In the genomic region with DNA sequence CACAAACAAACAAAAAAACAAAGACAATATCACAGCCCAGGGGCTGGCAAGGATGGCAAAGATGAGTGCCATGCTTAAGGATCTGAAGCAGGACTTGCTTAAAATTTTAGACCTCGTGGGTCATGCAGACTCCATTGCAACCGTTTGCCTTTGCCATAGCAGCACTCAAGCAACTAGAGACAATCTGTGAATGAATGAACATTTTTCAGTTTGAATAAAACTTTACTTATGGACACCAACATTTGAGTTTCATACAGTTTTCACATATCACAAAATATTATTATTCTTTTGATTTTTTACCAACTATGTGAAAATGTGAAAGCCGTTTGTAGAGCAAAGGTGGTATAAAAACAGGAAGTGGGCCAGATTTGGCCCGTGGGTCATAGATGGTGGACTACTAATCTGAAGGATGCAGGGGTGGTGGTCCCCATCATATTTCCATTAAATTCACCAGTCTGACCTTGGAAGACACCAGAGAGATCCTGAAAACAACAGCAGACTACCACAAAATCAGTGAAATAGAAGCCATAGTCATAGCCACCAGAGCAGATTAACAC, we compare ENCODE assay signal across 18 cellular contexts. TPM values are rescaled to one million over a fixed set of nuclear protein-coding genes. Genes with fewer than 3 reads are reported as not detected.
DNase-seq lines count a peak whose midpoint lies in the region; ATAC-seq and TF ChIP-seq lines count a peak whose summit lies in the region.
"Had no signal": no experiment of that assay in that cellular context is flagged by ENCODE, and none has a peak within 500 bp of the region (broad histone marks: within the 10 kb centered on the region; RNA-seq: fewer than 3 reads in every experiment).

No MANE protein-coding gene starts in this region.

- no peak overlapping the region for H3K4me2 ChIP-seq in SU-DHL-6 (ENCODE audit: low read depth, low read length, poor library complexity, severe bottlenecking)
- H3K4me2 ChIP-seq: BLaER1 treated with 17β-estradiol and CSF1 and Interleukin-3, amounts not matched to agents 10 nM and 100 nM had no signal

- no peak for DNase-seq in activated CD8-positive, alpha-beta T cell treated with anti-CD3 and anti-CD28 coated beads for 36 hours
- no peak for DNase-seq in activated CD8-positive, alpha-beta T cell treated with anti-CD3 and anti-CD28 coated beads, Interleukin-2, amount 10 ng/mL, durations not matched to agents 7 days and 5 days
- no peak for DNase-seq in natural killer cell treated with Interleukin-12 subunit alpha and Interleukin-12 subunit beta and Interleukin-15 and Interleukin-18, amount 100 ng/mL, for 72 hours (ENCODE audit: low spot score)
- no peak for DNase-seq in natural killer cell
- DNase-seq in neural crest cell (ENCODE audit: low read depth, low spot score), result no peak
- DNase-seq in NCI-H128 (lab: John Stamatoyannopoulos, UW; ENCODE audit: unreplicated experiment), result no peak
- DNase-seq in cerebellar nuclear complex (lab: John Stamatoyannopoulos, UW), result no peak
- DNase-seq: ACHN; CD4-positive, alpha-beta memory T cell; DMS153; DND-41; GDM1; GM23248 had no signal

- H3K9ac ChIP-seq in SU-DHL-6 (ENCODE audit: low read length), result no peak overlapping the region
- H3K9ac ChIP-seq: BLaER1 treated with 17β-estradiol and CSF1 and Interleukin-3, amounts not matched to agents 10 nM and 100 nM; GM23248 had no signal

- H3K36me3 Mint-ChIP-seq in activated CD8-positive, alpha-beta T cell treated with anti-CD3 and anti-CD28 coated beads for 36 hours (ENCODE audit: low read depth), result peaks cover 10% of the 10 kb centered on the region
- peaks cover 14% of the 10 kb centered on the region for H3K36me3 Mint-ChIP-seq in activated CD8-positive, alpha-beta T cell treated with anti-CD3 and anti-CD28 coated beads, Interleukin-2, amount 10 ng/mL, durations not matched to agents 7 days and 5 days (ENCODE audit: low read depth)
- H3K36me3 Mint-ChIP-seq in natural killer cell treated with Interleukin-12 subunit alpha and Interleukin-12 subunit beta and Interleukin-15 and Interleukin-18, amount 100 ng/mL, for 72 hours, result peaks cover 10% of the 10 kb centered on the region
- H3K36me3 Mint-ChIP-seq in natural killer cell, result no peaks in the 10 kb centered on the region
- no peaks in the 10 kb centered on the region for H3K36me3 Mint-ChIP-seq in neural crest cell (ENCODE audit: low read depth)
- H3K36me3 Mint-ChIP-seq: CD4-positive, alpha-beta memory T cell had no signal

- POLR2A ChIA-PET in activated CD8-positive, alpha-beta T cell treated with anti-CD3 and anti-CD28 coated beads for 36 hours (lab: Charles Lee), result interaction anchor here (0.7 to 29.2 kb wide), 5 partner anchors 11 to 1218 kb away, joined by 3 to 846 read pairs (median 3); no protein-coding TSS in a partner anchor
- POLR2A ChIA-PET in activated CD8-positive, alpha-beta T cell treated with anti-CD3 and anti-CD28 coated beads, Interleukin-2, amount 10 ng/mL, durations not matched to agents 7 days and 5 days (lab: Charles Lee), result interaction anchor here (1.9 to 2.8 kb wide), 2 partner anchors 9 to 23 kb away, joined by 12 to 15 read pairs; no protein-coding TSS in a partner anchor

- H3K79me2 ChIP-seq in SU-DHL-6 (ENCODE audit: insufficient read depth, low read length), result no peaks in the 10 kb centered on the region

- no peaks in the 10 kb centered on the region for H3K9me2 ChIP-seq in SU-DHL-6 (replicated peaks; ENCODE audit: insufficient read depth, low read length)

- no peaks in the 10 kb centered on the region for H3F3A ChIP-seq in SU-DHL-6 (ENCODE audit: insufficient read depth)

- H3K36me3 ChIP-seq in SU-DHL-6 (ENCODE audit: low read length), result no peaks in the 10 kb centered on the region
- H3K36me3 ChIP-seq: BLaER1 treated with 17β-estradiol and CSF1 and Interleukin-3, amounts not matched to agents 10 nM and 100 nM had no signal

- no peaks in the 10 kb centered on the region for H4K20me1 ChIP-seq in SU-DHL-6 (ENCODE audit: low read depth, low read length)
- H4K20me1 ChIP-seq: BLaER1 treated with 17β-estradiol and CSF1 and Interleukin-3, amounts not matched to agents 10 nM and 100 nM had no signal

- no peak for ATAC-seq in activated CD8-positive, alpha-beta T cell treated with anti-CD3 and anti-CD28 coated beads for 36 hours
- ATAC-seq in activated CD8-positive, alpha-beta T cell treated with anti-CD3 and anti-CD28 coated beads, Interleukin-2, amount 10 ng/mL, durations not matched to agents 7 days and 5 days, result no peak
- no peak for ATAC-seq in natural killer cell treated with Interleukin-12 subunit alpha and Interleukin-12 subunit beta and Interleukin-15 and Interleukin-18, amount 100 ng/mL, for 72 hours
- no peak for ATAC-seq in natural killer cell
- ATAC-seq: HCT116 had no signal

- H3K27me3 Mint-ChIP-seq in activated CD8-positive, alpha-beta T cell treated with anti-CD3 and anti-CD28 coated beads for 36 hours, result peaks cover 1% of the 10 kb centered on the region
- H3K27me3 Mint-ChIP-seq in activated CD8-positive, alpha-beta T cell treated with anti-CD3 and anti-CD28 coated beads, Interleukin-2, amount 10 ng/mL, durations not matched to agents 7 days and 5 days (ENCODE audit: low read depth), result no peaks in the 10 kb centered on the region
- peaks cover 0 to 2% of the 10 kb centered on the region in 2 donors for H3K27me3 Mint-ChIP-seq in natural killer cell treated with Interleukin-12 subunit alpha and Interleukin-12 subunit beta and Interleukin-15 and Interleukin-18, amount 100 ng/mL, for 72 hours
- H3K27me3 Mint-ChIP-seq in natural killer cell (ENCODE audit: low read depth in 2 of 2) (peaks cover 21 to 35% of the 10 kb centered on the region in 2 donors), neural crest cell (ENCODE audit: low read depth) (peaks cover 39% of the 10 kb centered on the region)
- H3K27me3 Mint-ChIP-seq: CD4-positive, alpha-beta memory T cell had no signal

- H3K27ac ChIP-seq in SU-DHL-6 (ENCODE audit: low read depth, low read length), result no peak overlapping the region
- H3K27ac ChIP-seq: BLaER1 treated with 17β-estradiol and CSF1 and Interleukin-3, amounts not matched to agents 10 nM and 100 nM; GM23248; HL-60 had no signal

- CTCF ChIA-PET in activated CD8-positive, alpha-beta T cell treated with anti-CD3 and anti-CD28 coated beads for 36 hours (lab: Charles Lee), result interaction anchor here (0.6 to 0.9 kb wide), 2 partner anchors 18 to 326 kb away, joined by 3 to 4 read pairs; partner anchors contain the start of gene IL2RA
- CTCF ChIA-PET in activated CD8-positive, alpha-beta T cell treated with anti-CD3 and anti-CD28 coated beads, Interleukin-2, amount 10 ng/mL, durations not matched to agents 7 days and 5 days (lab: Charles Lee), result interaction anchor here (0.9 to 8.8 kb wide), 4 partner anchors 9 to 66 kb away, joined by 3 to 370 read pairs (median 10); no protein-coding TSS in a partner anchor

- H3K4me1 Mint-ChIP-seq in activated CD8-positive, alpha-beta T cell treated with anti-CD3 and anti-CD28 coated beads for 36 hours (ENCODE audit: low read depth), result peaks cover 43% of the 10 kb centered on the region
- H3K4me1 Mint-ChIP-seq in activated CD8-positive, alpha-beta T cell treated with anti-CD3 and anti-CD28 coated beads, Interleukin-2, amount 10 ng/mL, durations not matched to agents 7 days and 5 days (ENCODE audit: low read depth), result peaks cover 48% of the 10 kb centered on the region
- H3K4me1 Mint-ChIP-seq in natural killer cell treated with Interleukin-12 subunit alpha and Interleukin-12 subunit beta and Interleukin-15 and Interleukin-18, amount 100 ng/mL, for 72 hours (ENCODE audit: low read depth in 2 of 2), result peaks cover 29 to 40% of the 10 kb centered on the region in 2 donors
- H3K4me1 Mint-ChIP-seq in natural killer cell, result no peaks in the 10 kb centered on the region
- no peaks in the 10 kb centered on the region for H3K4me1 Mint-ChIP-seq in neural crest cell

- intact Hi-C loops in activated CD8-positive, alpha-beta T cell treated with anti-CD3 and anti-CD28 coated beads for 36 hours (cut with micrococcal nuclease), result loop anchor here (10.0 kb wide), 1 partner anchor 266 kb away; the partner anchor contains the start of gene GDI2
- intact Hi-C loops in natural killer cell (cut with micrococcal nuclease), result loop anchor here (10.0 kb wide), 1 partner anchor 106 kb away; the partner anchor contains the start of gene IL15RA

- H3K4me3 ChIP-seq in SU-DHL-6 (ENCODE audit: insufficient read depth, low read length, poor library complexity, severe bottlenecking), result no peak overlapping the region
- H3K4me3 ChIP-seq: BLaER1 treated with 17β-estradiol and CSF1 and Interleukin-3, amounts not matched to agents 10 nM and 100 nM; GM23248 had no signal

- peaks cover 4% of the 10 kb centered on the region for H3K9me3 Mint-ChIP-seq in activated CD8-positive, alpha-beta T cell treated with anti-CD3 and anti-CD28 coated beads for 36 hours
- peaks cover 3% of the 10 kb centered on the region for H3K9me3 Mint-ChIP-seq in activated CD8-positive, alpha-beta T cell treated with anti-CD3 and anti-CD28 coated beads, Interleukin-2, amount 10 ng/mL, durations not matched to agents 7 days and 5 days (ENCODE audit: insufficient read depth)
- H3K9me3 Mint-ChIP-seq in natural killer cell treated with Interleukin-12 subunit alpha and Interleukin-12 subunit beta and Interleukin-15 and Interleukin-18, amount 100 ng/mL, for 72 hours, result no peaks in the 10 kb centered on the region
- H3K9me3 Mint-ChIP-seq in natural killer cell (no peaks in the 10 kb centered on the region), neural crest cell (no peaks in the 10 kb centered on the region)
- H3K9me3 Mint-ChIP-seq: CD4-positive, alpha-beta memory T cell had no signal

- TF ChIP-seq CTCF in activated CD8-positive, alpha-beta T cell treated with anti-CD3 and anti-CD28 coated beads for 36 hours (IDR thresholded peaks at IDR 0.05), result no peak
- TF ChIP-seq CTCF in natural killer cell (IDR thresholded peaks at IDR 0.05) (no peak), SU-DHL-6 (IDR thresholded peaks at IDR 0.05; ENCODE audit: insufficient read depth, low read length, poor library complexity, severe bottlenecking) (no peak), neural crest cell (conservative IDR thresholded peaks at IDR 0.05) (no peak)

- H3K27me3 ChIP-seq in SU-DHL-6 (ENCODE audit: low read length), result no peaks in the 10 kb centered on the region
- H3K27me3 ChIP-seq: BLaER1 treated with 17β-estradiol and CSF1 and Interleukin-3, amounts not matched to agents 10 nM and 100 nM had no signal

- peak overlapping the region; percentile 45 for H2AFZ ChIP-seq in SU-DHL-6 (ENCODE audit: low read depth, low read length, severe bottlenecking)
- H2AFZ ChIP-seq: GM23248 had no signal

- no peak overlapping the region for H3K4me3 Mint-ChIP-seq in activated CD8-positive, alpha-beta T cell treated with anti-CD3 and anti-CD28 coated beads for 36 hours
- no peak overlapping the region for H3K4me3 Mint-ChIP-seq in activated CD8-positive, alpha-beta T cell treated with anti-CD3 and anti-CD28 coated beads, Interleukin-2, amount 10 ng/mL, durations not matched to agents 7 days and 5 days
- H3K4me3 Mint-ChIP-seq in natural killer cell treated with Interleukin-12 subunit alpha and Interleukin-12 subunit beta and Interleukin-15 and Interleukin-18, amount 100 ng/mL, for 72 hours, result peak overlapping the region; percentile 20
- H3K4me3 Mint-ChIP-seq in natural killer cell (no peak overlapping the region), neural crest cell (peak overlapping the region; percentile 63)

- H3K9me3 ChIP-seq in SU-DHL-6 (ENCODE audit: insufficient read depth, low read length), result no peaks in the 10 kb centered on the region

- H3K27ac Mint-ChIP-seq in activated CD8-positive, alpha-beta T cell treated with anti-CD3 and anti-CD28 coated beads for 36 hours, result peak overlapping the region; percentile 25
- H3K27ac Mint-ChIP-seq in activated CD8-positive, alpha-beta T cell treated with anti-CD3 and anti-CD28 coated beads, Interleukin-2, amount 10 ng/mL, durations not matched to agents 7 days and 5 days, result no peak overlapping the region
- no peak overlapping the region for H3K27ac Mint-ChIP-seq in natural killer cell treated with Interleukin-12 subunit alpha and Interleukin-12 subunit beta and Interleukin-15 and Interleukin-18, amount 100 ng/mL, for 72 hours
- H3K27ac Mint-ChIP-seq in natural killer cell (no peak overlapping the region), neural crest cell (ENCODE audit: unreplicated experiment) (no peak overlapping the region)

RNA-seq across cellular contexts. Expression of gene RBM17, which starts 8.3 kb away (rescaled TPM):
- 100 to 1,000 TPM; 284 to 285 TPM for total RNA-seq in activated CD8-positive, alpha-beta T cell treated with anti-CD3 and anti-CD28 coated beads for 36 hours
- total RNA-seq in activated CD8-positive, alpha-beta T cell treated with anti-CD3 and anti-CD28 coated beads, Interleukin-2, amount 10 ng/mL, durations not matched to agents 7 days and 5 days, result 100 to 1,000 TPM; 213 to 217 TPM
- 100 to 1,000 TPM; 195 to 294 TPM for total RNA-seq in natural killer cell treated with Interleukin-12 subunit alpha and Interleukin-12 subunit beta and Interleukin-15 and Interleukin-18, amount 100 ng/mL, for 72 hours
- 100 to 1,000 TPM; 120 to 147 (median 147) TPM for total RNA-seq in natural killer cell
- 142 and 156 TPM in 2 replicates for total RNA-seq in neural crest cell

RNA-seq across cellular contexts. Expression of gene IL2RA, which starts 18.3 kb away (rescaled TPM):
- 100 to 1,000 TPM; 868 to 874 TPM for total RNA-seq in activated CD8-positive, alpha-beta T cell treated with anti-CD3 and anti-CD28 coated beads for 36 hours
- 100 to 1,000 TPM; 174 to 177 TPM for total RNA-seq in activated CD8-positive, alpha-beta T cell treated with anti-CD3 and anti-CD28 coated beads, Interleukin-2, amount 10 ng/mL, durations not matched to agents 7 days and 5 days
- 1,000 to 10,000 TPM; 1,064 to 1,187 TPM for total RNA-seq in natural killer cell treated with Interleukin-12 subunit alpha and Interleukin-12 subunit beta and Interleukin-15 and Interleukin-18, amount 100 ng/mL, for 72 hours
- total RNA-seq in natural killer cell, result 10 to 100 TPM in 1 of 3 donors, 1 to 10 TPM in 2; 3.4 to 11.2 (median 3.7) TPM
- not detected in 2 replicates for total RNA-seq in neural crest cell
- total RNA-seq: A172, GM23248 had no signal

Comparison
In these comparisons a context has a peak if more than half of its experiments do, and no peak if none do; other contexts are left out.
1. H3K4me3 Mint-ChIP-seq: peak in natural killer cell treated with Interleukin-12 subunit alpha and Interleukin-12 subunit beta and Interleukin-15 and Interleukin-18, amount 100 ng/mL, for 72 hours (single experiment) and neural crest cell (single experiment); none in activated CD8-positive, alpha-beta T cell treated with anti-CD3 and anti-CD28 coated beads for 36 hours (single experiment), activated CD8-positive, alpha-beta T cell treated with anti-CD3 and anti-CD28 coated beads, Interleukin-2, amount 10 ng/mL, durations not matched to agents 7 days and 5 days (single experiment) and natural killer cell (single experiment).
2. RNA of gene IL2RA, which starts 18.3 kb away (total RNA-seq): 1,064 to 1,187 TPM in natural killer cell treated with Interleukin-12 subunit alpha and Interleukin-12 subunit beta and Interleukin-15 and Interleukin-18, amount 100 ng/mL, for 72 hours, 868 to 874 TPM in activated CD8-positive, alpha-beta T cell treated with anti-CD3 and anti-CD28 coated beads for 36 hours and 174 to 177 TPM in activated CD8-positive, alpha-beta T cell treated with anti-CD3 and anti-CD28 coated beads, Interleukin-2, amount 10 ng/mL, durations not matched to agents 7 days and 5 days; 3.4 to 11.2 TPM in natural killer cell and not detected in neural crest cell; every median in the first group is over 10 times any median in the second.